ENCODE assay signal across 2 cellular contexts in the genomic region with DNA sequence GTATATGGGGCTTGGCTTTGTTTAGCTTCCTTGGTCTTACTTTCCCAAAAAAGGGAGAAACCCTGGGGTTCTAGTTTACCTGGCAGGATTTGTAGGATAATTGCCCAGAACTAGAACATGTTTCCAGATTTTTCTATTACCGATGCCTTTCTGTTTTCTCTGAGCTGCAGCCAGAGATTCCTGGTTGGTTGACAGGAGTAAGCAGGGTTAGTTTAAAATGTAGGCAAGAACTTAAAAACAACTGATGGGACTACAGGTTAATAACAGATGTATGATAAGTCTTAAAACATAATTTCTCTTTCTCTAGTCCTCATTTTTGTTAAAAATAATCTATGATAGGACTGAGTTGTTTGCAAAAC.
TF ChIP-seq lines count a peak whose summit lies in the region.

No MANE protein-coding gene starts in this region.

TF ChIP-seq in liver, 16 proteins besides CTCF, POLR2A, EP300 and RAD21:
- TF ChIP-seq, protein P1, sequence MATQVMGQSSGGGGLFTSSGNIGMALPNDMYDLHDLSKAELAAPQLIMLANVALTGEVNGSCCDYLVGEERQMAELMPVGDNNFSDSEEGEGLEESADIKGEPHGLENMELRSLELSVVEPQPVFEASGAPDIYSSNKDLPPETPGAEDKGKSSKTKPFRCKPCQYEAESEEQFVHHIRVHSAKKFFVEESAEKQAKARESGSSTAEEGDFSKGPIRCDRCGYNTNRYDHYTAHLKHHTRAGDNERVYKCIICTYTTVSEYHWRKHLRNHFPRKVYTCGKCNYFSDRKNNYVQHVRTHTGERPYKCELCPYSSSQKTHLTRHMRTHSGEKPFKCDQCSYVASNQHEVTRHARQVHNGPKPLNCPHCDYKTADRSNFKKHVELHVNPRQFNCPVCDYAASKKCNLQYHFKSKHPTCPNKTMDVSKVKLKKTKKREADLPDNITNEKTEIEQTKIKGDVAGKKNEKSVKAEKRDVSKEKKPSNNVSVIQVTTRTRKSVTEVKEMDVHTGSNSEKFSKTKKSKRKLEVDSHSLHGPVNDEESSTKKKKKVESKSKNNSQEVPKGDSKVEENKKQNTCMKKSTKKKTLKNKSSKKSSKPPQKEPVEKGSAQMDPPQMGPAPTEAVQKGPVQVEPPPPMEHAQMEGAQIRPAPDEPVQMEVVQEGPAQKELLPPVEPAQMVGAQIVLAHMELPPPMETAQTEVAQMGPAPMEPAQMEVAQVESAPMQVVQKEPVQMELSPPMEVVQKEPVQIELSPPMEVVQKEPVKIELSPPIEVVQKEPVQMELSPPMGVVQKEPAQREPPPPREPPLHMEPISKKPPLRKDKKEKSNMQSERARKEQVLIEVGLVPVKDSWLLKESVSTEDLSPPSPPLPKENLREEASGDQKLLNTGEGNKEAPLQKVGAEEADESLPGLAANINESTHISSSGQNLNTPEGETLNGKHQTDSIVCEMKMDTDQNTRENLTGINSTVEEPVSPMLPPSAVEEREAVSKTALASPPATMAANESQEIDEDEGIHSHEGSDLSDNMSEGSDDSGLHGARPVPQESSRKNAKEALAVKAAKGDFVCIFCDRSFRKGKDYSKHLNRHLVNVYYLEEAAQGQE (IDR thresholded peaks at IDR 0.05) = no peak
- TF ChIP-seq RXRA (IDR thresholded peaks at IDR 0.05) (no peak), TAF1 (conservative IDR thresholded peaks at IDR 0.05) (no peak)
- TF ChIP-seq, protein P2, sequence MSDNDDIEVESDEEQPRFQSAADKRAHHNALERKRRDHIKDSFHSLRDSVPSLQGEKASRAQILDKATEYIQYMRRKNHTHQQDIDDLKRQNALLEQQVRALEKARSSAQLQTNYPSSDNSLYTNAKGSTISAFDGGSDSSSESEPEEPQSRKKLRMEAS (IDR thresholded peaks at IDR 0.05) = no peak
TF ChIP-seq in liver: peak in this region for 0.

TF ChIP-seq in HepG2, 621 proteins besides CTCF, POLR2A, EP300 and RAD21:
- TF ChIP-seq, protein P3, sequence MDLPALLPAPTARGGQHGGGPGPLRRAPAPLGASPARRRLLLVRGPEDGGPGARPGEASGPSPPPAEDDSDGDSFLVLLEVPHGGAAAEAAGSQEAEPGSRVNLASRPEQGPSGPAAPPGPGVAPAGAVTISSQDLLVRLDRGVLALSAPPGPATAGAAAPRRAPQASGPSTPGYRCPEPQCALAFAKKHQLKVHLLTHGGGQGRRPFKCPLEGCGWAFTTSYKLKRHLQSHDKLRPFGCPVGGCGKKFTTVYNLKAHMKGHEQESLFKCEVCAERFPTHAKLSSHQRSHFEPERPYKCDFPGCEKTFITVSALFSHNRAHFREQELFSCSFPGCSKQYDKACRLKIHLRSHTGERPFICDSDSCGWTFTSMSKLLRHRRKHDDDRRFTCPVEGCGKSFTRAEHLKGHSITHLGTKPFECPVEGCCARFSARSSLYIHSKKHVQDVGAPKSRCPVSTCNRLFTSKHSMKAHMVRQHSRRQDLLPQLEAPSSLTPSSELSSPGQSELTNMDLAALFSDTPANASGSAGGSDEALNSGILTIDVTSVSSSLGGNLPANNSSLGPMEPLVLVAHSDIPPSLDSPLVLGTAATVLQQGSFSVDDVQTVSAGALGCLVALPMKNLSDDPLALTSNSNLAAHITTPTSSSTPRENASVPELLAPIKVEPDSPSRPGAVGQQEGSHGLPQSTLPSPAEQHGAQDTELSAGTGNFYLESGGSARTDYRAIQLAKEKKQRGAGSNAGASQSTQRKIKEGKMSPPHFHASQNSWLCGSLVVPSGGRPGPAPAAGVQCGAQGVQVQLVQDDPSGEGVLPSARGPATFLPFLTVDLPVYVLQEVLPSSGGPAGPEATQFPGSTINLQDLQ (CRISPR knock-in tag; IDR thresholded peaks at IDR 0.05) = no peak
- TF ChIP-seq, protein P4, sequence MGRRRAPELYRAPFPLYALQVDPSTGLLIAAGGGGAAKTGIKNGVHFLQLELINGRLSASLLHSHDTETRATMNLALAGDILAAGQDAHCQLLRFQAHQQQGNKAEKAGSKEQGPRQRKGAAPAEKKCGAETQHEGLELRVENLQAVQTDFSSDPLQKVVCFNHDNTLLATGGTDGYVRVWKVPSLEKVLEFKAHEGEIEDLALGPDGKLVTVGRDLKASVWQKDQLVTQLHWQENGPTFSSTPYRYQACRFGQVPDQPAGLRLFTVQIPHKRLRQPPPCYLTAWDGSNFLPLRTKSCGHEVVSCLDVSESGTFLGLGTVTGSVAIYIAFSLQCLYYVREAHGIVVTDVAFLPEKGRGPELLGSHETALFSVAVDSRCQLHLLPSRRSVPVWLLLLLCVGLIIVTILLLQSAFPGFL (CRISPR knock-in tag; IDR thresholded peaks at IDR 0.05) = no peak
- TF ChIP-seq XRCC5 (optimal IDR thresholded peaks at IDR 0.05; ENCODE audit: low read length) = no peak
- no peak for TF ChIP-seq BCL6 (CRISPR knock-in tag; IDR thresholded peaks at IDR 0.05)
- TF ChIP-seq, protein P5, sequence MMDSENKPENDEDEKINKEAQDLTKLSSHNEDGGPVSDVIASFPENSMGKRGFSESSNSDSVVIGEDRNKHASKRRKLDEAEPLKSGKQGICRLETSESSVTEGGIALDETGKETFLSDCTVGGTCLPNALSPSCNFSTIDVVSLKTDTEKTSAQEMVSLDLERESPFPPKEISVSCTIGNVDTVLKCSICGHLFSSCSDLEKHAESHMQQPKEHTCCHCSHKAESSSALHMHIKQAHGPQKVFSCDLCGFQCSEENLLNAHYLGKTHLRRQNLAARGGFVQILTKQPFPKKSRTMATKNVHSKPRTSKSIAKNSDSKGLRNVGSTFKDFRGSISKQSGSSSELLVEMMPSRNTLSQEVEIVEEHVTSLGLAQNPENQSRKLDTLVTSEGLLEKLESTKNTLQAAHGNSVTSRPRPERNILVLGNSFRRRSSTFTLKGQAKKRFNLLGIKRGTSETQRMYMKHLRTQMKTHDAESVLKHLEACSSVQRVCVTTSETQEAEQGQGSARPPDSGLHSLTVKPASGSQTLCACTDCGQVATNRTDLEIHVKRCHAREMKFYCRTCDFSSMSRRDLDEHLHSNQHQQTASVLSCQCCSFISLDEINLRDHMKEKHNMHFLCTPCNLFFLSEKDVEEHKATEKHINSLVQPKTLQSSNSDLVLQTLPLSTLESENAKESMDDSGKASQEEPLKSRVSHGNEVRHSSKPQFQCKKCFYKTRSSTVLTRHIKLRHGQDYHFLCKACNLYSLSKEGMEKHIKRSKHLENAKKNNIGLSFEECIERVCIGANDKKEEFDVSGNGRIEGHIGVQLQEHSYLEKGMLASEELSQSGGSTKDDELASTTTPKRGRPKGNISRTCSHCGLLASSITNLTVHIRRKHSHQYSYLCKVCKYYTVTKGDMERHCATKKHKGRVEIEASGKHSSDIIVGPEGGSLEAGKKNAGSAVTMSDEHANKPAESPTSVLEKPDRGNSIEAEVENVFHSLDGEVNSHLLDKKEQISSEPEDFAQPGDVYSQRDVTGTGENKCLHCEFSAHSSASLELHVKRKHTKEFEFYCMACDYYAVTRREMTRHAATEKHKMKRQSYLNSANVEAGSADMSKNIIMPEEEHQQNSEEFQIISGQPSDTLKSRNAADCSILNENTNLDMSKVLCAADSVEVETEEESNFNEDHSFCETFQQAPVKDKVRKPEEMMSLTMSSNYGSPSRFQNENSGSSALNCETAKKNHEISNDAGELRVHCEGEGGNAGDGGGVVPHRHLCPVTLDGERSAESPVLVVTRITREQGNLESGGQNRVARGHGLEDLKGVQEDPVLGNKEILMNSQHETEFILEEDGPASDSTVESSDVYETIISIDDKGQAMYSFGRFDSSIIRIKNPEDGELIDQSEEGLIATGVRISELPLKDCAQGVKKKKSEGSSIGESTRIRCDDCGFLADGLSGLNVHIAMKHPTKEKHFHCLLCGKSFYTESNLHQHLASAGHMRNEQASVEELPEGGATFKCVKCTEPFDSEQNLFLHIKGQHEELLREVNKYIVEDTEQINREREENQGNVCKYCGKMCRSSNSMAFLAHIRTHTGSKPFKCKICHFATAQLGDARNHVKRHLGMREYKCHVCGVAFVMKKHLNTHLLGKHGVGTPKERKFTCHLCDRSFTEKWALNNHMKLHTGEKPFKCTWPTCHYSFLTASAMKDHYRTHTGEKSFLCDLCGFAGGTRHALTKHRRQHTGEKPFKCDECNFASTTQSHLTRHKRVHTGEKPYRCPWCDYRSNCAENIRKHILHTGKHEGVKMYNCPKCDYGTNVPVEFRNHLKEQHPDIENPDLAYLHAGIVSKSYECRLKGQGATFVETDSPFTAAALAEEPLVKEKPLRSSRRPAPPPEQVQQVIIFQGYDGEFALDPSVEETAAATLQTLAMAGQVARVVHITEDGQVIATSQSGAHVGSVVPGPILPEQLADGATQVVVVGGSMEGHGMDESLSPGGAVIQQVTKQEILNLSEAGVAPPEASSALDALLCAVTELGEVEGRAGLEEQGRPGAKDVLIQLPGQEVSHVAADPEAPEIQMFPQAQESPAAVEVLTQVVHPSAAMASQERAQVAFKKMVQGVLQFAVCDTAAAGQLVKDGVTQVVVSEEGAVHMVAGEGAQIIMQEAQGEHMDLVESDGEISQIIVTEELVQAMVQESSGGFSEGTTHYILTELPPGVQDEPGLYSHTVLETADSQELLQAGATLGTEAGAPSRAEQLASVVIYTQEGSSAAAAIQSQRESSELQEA (CRISPR knock-in tag; IDR thresholded peaks at IDR 0.05; ENCODE audit: not compliant biosample characterization) = no peak
- no peak for TF ChIP-seq ZNF547 (CRISPR knock-in tag; IDR thresholded peaks at IDR 0.05)
TF ChIP-seq in HepG2: peak in this region for 0.
